In genomic region chr11:20397281-20397680, GRCh38 we compare ENCODE assay signal across 8 cellular contexts. TPM values are rescaled to one million over a fixed set of nuclear protein-coding genes. Genes with fewer than 3 reads are reported as not detected.
DNase-seq lines count a peak whose midpoint lies in the region; ATAC-seq and TF ChIP-seq lines count a peak whose summit lies in the region.

No MANE protein-coding gene starts in this region.

- ATAC-seq in activated T-cell treated with anti-CD3 and anti-CD28 coated beads, Interleukin-2, amount 50 U/mL, for 4 hours: peak; percentile 55 to 66
- ATAC-seq in GM21447 (IDR thresholded peaks at IDR 0.05; ENCODE audit: unreplicated experiment): peak; percentile 84
- ATAC-seq in central memory CD8-positive, alpha-beta T cell (replicated peaks; ENCODE audit: extremely low read depth, poor library complexity, severe bottlenecking): peak; percentile 86

- TF ChIP-seq CTCF in HL-60 (IDR thresholded peaks at IDR 0.05; ENCODE audit: insufficient read depth, low read length): peak; percentile 40
- TF ChIP-seq CTCF in mesothelial cell of epicardium (IDR thresholded peaks at IDR 0.05; ENCODE audit: unreplicated experiment): peak; percentile 24

- no peak for DNase-seq in activated T-cell treated with anti-CD3 and anti-CD28 coated beads, Interleukin-2, amount 50 U/mL, for 4 hours
- DNase-seq in activated T-cell treated with anti-CD3 and anti-CD28 coated beads, Interleukin-2, amount 50 U/mL, for 24 hours: no peak
- DNase-seq in HL-60 (ENCODE audit: low read depth in 1 of 2, low spot score in 1 of 2): peak; percentile 30 to 34
- DNase-seq in NOMO-1 treated with dmso at 0.1 percent for 144 hours (lab: John Stamatoyannopoulos, UW; ENCODE audit: unreplicated experiment): peak; percentile 29
- DNase-seq in central memory CD8-positive, alpha-beta T cell (ENCODE audit: low spot score in 2 of 2): no peak
- no peak for DNase-seq in mesothelial cell of epicardium (ENCODE audit: low spot score in 2 of 2, unreplicated experiment in 2 of 2)
- no peak for DNase-seq in stimulated activated CD4-positive, alpha-beta T cell treated with anti-CD3 and anti-CD28 coated beads, Interleukin-12 subunit alpha, Interleukin-12 subunit beta, amount 100 ng/mL, for 4 hours

- H3K27ac ChIP-seq in HL-60 (replicated peaks): no peak overlapping the region

- H3K9me3 Mint-ChIP-seq in activated T-cell treated with anti-CD3 and anti-CD28 coated beads, Interleukin-2, amount 50 U/mL, for 4 hours: no peaks in the 10 kb centered on the region
- no peaks in the 10 kb centered on the region for H3K9me3 Mint-ChIP-seq in activated T-cell treated with anti-CD3 and anti-CD28 coated beads, Interleukin-2, amount 50 U/mL, for 24 hours
- H3K9me3 Mint-ChIP-seq in central memory CD8-positive, alpha-beta T cell: no peaks in the 10 kb centered on the region
- H3K9me3 Mint-ChIP-seq in mesothelial cell of epicardium: no peaks in the 10 kb centered on the region

- H3K4me1 Mint-ChIP-seq in activated T-cell treated with anti-CD3 and anti-CD28 coated beads, Interleukin-2, amount 50 U/mL, for 4 hours (ENCODE audit: low read depth): peaks cover 6% of the 10 kb centered on the region
- H3K4me1 Mint-ChIP-seq in activated T-cell treated with anti-CD3 and anti-CD28 coated beads, Interleukin-2, amount 50 U/mL, for 24 hours (ENCODE audit: low read depth): peaks cover 27% of the 10 kb centered on the region
- peaks cover 9% of the 10 kb centered on the region for H3K4me1 Mint-ChIP-seq in central memory CD8-positive, alpha-beta T cell
- no peaks in the 10 kb centered on the region for H3K4me1 Mint-ChIP-seq in mesothelial cell of epicardium

- no peaks in the 10 kb centered on the region for H3K27me3 Mint-ChIP-seq in activated T-cell treated with anti-CD3 and anti-CD28 coated beads, Interleukin-2, amount 50 U/mL, for 4 hours (ENCODE audit: low read depth)
- no peaks in the 10 kb centered on the region for H3K27me3 Mint-ChIP-seq in activated T-cell treated with anti-CD3 and anti-CD28 coated beads, Interleukin-2, amount 50 U/mL, for 24 hours
- H3K27me3 Mint-ChIP-seq in central memory CD8-positive, alpha-beta T cell: no peaks in the 10 kb centered on the region
- no peaks in the 10 kb centered on the region for H3K27me3 Mint-ChIP-seq in mesothelial cell of epicardium (ENCODE audit: low read depth)

- H3K27ac Mint-ChIP-seq in activated T-cell treated with anti-CD3 and anti-CD28 coated beads, Interleukin-2, amount 50 U/mL, for 24 hours: no peak overlapping the region
- H3K27ac Mint-ChIP-seq in central memory CD8-positive, alpha-beta T cell (ENCODE audit: low read depth): no peak overlapping the region
- no peak overlapping the region for H3K27ac Mint-ChIP-seq in mesothelial cell of epicardium

- H3K4me3 Mint-ChIP-seq in activated T-cell treated with anti-CD3 and anti-CD28 coated beads, Interleukin-2, amount 50 U/mL, for 4 hours: no peak overlapping the region
- H3K4me3 Mint-ChIP-seq in activated T-cell treated with anti-CD3 and anti-CD28 coated beads, Interleukin-2, amount 50 U/mL, for 24 hours: no peak overlapping the region
- no peak overlapping the region for H3K4me3 Mint-ChIP-seq in central memory CD8-positive, alpha-beta T cell
- H3K4me3 Mint-ChIP-seq in mesothelial cell of epicardium: no peak overlapping the region

- peaks cover 32% of the 10 kb centered on the region for H3K36me3 Mint-ChIP-seq in activated T-cell treated with anti-CD3 and anti-CD28 coated beads, Interleukin-2, amount 50 U/mL, for 4 hours (ENCODE audit: insufficient read depth)
- peaks cover 88% of the 10 kb centered on the region for H3K36me3 Mint-ChIP-seq in activated T-cell treated with anti-CD3 and anti-CD28 coated beads, Interleukin-2, amount 50 U/mL, for 24 hours (ENCODE audit: low read depth)
- peaks cover 30% of the 10 kb centered on the region for H3K36me3 Mint-ChIP-seq in central memory CD8-positive, alpha-beta T cell (ENCODE audit: insufficient read depth)
- H3K36me3 Mint-ChIP-seq in mesothelial cell of epicardium: peaks cover 24% of the 10 kb centered on the region

- H3K4me3 ChIP-seq in HL-60 (replicated peaks; ENCODE audit: insufficient read depth, low read length): no peak overlapping the region

- no peaks in the 10 kb centered on the region for H3K27me3 ChIP-seq in HL-60 (ENCODE audit: insufficient read depth, poor library complexity, severe bottlenecking)

RNA-seq across cellular contexts. Expression of gene PRMT3, which starts 9.8 kb away (rescaled TPM):
- 10 to 100 TPM; 55.5 to 60.2 (median 57.1) TPM for total RNA-seq in activated T-cell treated with anti-CD3 and anti-CD28 coated beads, Interleukin-2, amount 50 U/mL, for 4 hours
- total RNA-seq in mesothelial cell of epicardium: 18.9 to 19.5 TPM (median 19.2 TPM) in 3 replicates

RNA-seq across cellular contexts. Expression of gene HTATIP2, which starts 33.8 kb away (rescaled TPM):
- 10 to 100 TPM; 36.6 to 44.3 (median 37.8) TPM for total RNA-seq in activated T-cell treated with anti-CD3 and anti-CD28 coated beads, Interleukin-2, amount 50 U/mL, for 4 hours
- 9.8 to 11.1 TPM (median 10.8 TPM) in 3 replicates for total RNA-seq in mesothelial cell of epicardium

Comparison
In these comparisons a context has a peak if more than half of its experiments do, and no peak if none do; other contexts are left out.
1. DNase-seq: peak in HL-60 (2 of 2) and NOMO-1 treated with dmso at 0.1 percent for 144 hours (single experiment); none in activated T-cell treated with anti-CD3 and anti-CD28 coated beads, Interleukin-2, amount 50 U/mL, for 4 hours (single experiment), activated T-cell treated with anti-CD3 and anti-CD28 coated beads, Interleukin-2, amount 50 U/mL, for 24 hours (single experiment), central memory CD8-positive, alpha-beta T cell (0 of 2), mesothelial cell of epicardium (0 of 2) and stimulated activated CD4-positive, alpha-beta T cell treated with anti-CD3 and anti-CD28 coated beads, Interleukin-12 subunit alpha, Interleukin-12 subunit beta, amount 100 ng/mL, for 4 hours (single experiment).
2. Peak in every context shown above with its lines, with median percentiles within 50 percentile points of each other: ATAC-seq.